10 cellular contexts compared by ENCODE assay signal in genomic region chr6:98835149-98836024, GRCh38. TPM values are rescaled to one million over a fixed set of nuclear protein-coding genes. Genes with fewer than 3 reads are reported as not detected.
A peak's percentile ranks its signal among the peaks of the same experiment; 100 is the strongest.
DNase-seq lines count a peak whose midpoint lies in the region; ATAC-seq, FAIRE-seq and TF ChIP-seq lines count a peak whose summit lies in the region.
"Had no signal": no experiment of that assay in that cellular context is flagged by ENCODE, and none has a peak within 500 bp of the region (broad histone marks: within the 10 kb centered on the region; RNA-seq: fewer than 3 reads in every experiment).

No MANE protein-coding gene starts in this region.

- no peak for FAIRE-seq in D721Med (lab: Jason Lieb, UNC)

- DNase-seq in NCI-H2196 (lab: John Stamatoyannopoulos, UW; ENCODE audit: unreplicated experiment) (peak; percentile 9), NCI-H2196 treated with DMSO at 0.1 percent for 48 hours (lab: John Stamatoyannopoulos, UW; ENCODE audit: unreplicated experiment) (no peak), NCI-H2227 treated with DMSO at 0.1 percent for 48 hours (lab: John Stamatoyannopoulos, UW) (peak; percentile 17), fibroblast of the aortic adventitia (ENCODE audit: low read depth) (no peak), D721Med (ENCODE audit: insufficient read length, low spot score) (no peak)

- ATAC-seq in HG03135 (IDR thresholded peaks at IDR 0.05; ENCODE audit: unreplicated experiment): no peak
- no peak for ATAC-seq in HG03175 (IDR thresholded peaks at IDR 0.05; ENCODE audit: unreplicated experiment)

- TF ChIP-seq CTCF in fibroblast of the aortic adventitia (IDR thresholded peaks at IDR 0.05; ENCODE audit: insufficient read depth, low read length): no peak
- TF ChIP-seq CTCF in D721Med (IDR thresholded peaks at IDR 0.05; ENCODE audit: insufficient read depth, missing control alignments): no peak

- H3K4me3 ChIP-seq in fibroblast of the aortic adventitia (ENCODE audit: low read depth, low read length): peak overlapping the region; percentile 33
- H3K4me3 ChIP-seq in skin epidermis: peak overlapping the region in 5 of 7 experiments; percentile 2 to 49 (median 20)

- H3K27ac ChIP-seq in skin epidermis: no peak overlapping the region

RNA-seq across cellular contexts. Expression of gene POU3F2, which starts 1.0 kb away (rescaled TPM):
- not detected in 2 replicates for total RNA-seq in fibroblast of the aortic adventitia (ENCODE audit: low replicate concordance)
- total RNA-seq: liver; T-helper 1 cell treated with Interleukin-12 subunit alpha and Interleukin-12 subunit beta and Interleukin-4 antibody, amounts not matched to agents 30 ng/mL and 1 ng/mL, for 36 hours had no signal

Comparison
In these comparisons a context has a peak if more than half of its experiments do, and no peak if none do; other contexts are left out.
1. DNase-seq: peak in NCI-H2196 (single experiment) and NCI-H2227 treated with DMSO at 0.1 percent for 48 hours (single experiment); none in NCI-H2196 treated with DMSO at 0.1 percent for 48 hours (single experiment), fibroblast of the aortic adventitia (single experiment) and D721Med (single experiment).